Comparison of ENCODE assay signal across 10 cellular contexts in the genomic region with DNA sequence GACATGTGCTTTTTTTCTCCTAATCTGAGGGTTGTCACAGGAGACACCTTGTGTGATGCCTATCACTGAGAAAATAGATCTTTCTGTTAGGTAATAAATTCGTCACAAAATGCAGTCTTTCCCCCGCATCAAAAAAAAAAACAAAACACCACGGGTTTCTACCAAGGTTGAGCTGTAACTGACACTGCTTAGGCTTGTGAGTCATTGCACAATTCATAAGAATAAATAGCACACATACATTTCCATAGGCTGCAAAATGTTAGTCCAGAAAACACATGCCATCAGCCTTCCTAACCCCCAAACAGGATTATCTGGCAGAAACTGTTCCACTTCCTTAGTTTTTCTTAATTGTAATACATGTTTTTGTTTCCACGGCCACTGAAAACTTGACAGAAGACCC. TPM values are rescaled to one million over a fixed set of nuclear protein-coding genes. Genes with fewer than 3 reads are reported as not detected.
"Had no signal": no experiment of that assay in that cellular context is flagged by ENCODE, and none has a peak within 500 bp of the region (broad histone marks: within the 10 kb centered on the region; RNA-seq: fewer than 3 reads in every experiment).

No MANE protein-coding gene starts in this region.

- H3K4me3 ChIP-seq: lung, right atrium auricular region, smooth muscle cell, transverse colon had no signal

- DNase-seq: activated CD4-positive, alpha-beta T cell treated with anti-CD3 and anti-CD28 coated beads, Interleukin-2, amount 10 ng/mL, durations not matched to agents 7 days and 5 days; activated naive CD4-positive, alpha-beta T cell treated with anti-CD3 and anti-CD28 coated beads, Interleukin-2, amount 10 ng/mL, durations not matched to agents 7 days and 5 days; left cardiac atrium; naive thymus-derived CD8-positive, alpha-beta T cell; posterior cingulate gyrus; stimulated activated naive B cell treated with anti-CD40 and anti-IgM and Interleukin-4, amounts not matched to agents 10 μg/mL and 1 μg/mL and 100 μg/mL, for 72 hours; transverse colon had no signal

- H3K9me3 ChIP-seq: right atrium auricular region, transverse colon had no signal

- H3K4me1 ChIP-seq: transverse colon had no signal

- H3K36me3 ChIP-seq: right atrium auricular region, transverse colon had no signal

- H3K27ac ChIP-seq: right atrium auricular region, transverse colon had no signal

- H3K4me2 ChIP-seq: smooth muscle cell had no signal

RNA-seq across cellular contexts. Expression of a gene that starts 6.5 kb away (rescaled TPM):
- total RNA-seq: activated CD4-positive, alpha-beta T cell treated with anti-CD3 and anti-CD28 coated beads, Interleukin-2, amount 10 ng/mL, durations not matched to agents 7 days and 5 days; naive thymus-derived CD8-positive, alpha-beta T cell; smooth muscle cell had no signal
